9 cellular contexts compared by ENCODE assay signal in the genomic region with DNA sequence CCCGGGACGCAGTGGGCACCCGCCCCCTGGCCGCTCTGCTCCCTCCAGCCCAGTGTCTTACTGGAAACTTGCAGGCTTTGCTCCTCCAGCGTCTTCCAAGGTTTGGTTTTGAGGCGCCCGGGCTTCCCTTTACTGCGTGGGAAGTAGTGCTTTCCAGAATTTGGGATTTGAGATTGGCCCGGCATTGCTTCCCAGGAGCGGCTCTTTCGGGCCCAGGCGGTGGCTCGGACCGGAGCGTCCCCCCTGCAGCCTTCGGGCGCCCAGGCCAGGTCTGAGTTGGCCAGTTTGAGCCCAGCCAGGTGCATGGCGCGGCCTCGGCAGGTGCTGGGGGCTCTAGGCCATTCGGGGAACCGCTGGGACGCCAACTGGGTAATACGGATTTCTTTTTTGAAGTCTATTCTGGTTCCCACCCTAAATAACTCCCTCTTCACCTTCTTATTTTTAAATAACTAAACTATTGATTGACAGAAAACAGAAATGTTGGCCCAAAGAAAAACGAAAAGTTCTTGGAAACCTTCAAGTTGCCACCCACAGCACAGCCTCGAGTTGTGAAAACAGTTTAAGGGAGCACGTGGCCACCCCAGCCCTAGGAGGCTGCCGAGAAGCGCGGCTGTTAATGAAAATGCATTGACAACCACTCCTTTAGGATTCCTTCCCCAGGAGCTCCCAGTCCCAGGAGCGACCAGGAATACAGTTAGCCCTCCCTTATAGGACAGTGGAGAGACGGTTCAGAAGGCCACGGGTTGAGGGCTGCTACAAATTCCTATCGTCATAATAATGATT. TPM values are rescaled to one million over a fixed set of nuclear protein-coding genes. Genes with fewer than 3 reads are reported as not detected.
A peak's percentile ranks its signal among the peaks of the same experiment; 100 is the strongest.
DNase-seq lines count a peak whose midpoint lies in the region; ATAC-seq and TF ChIP-seq lines count a peak whose summit lies in the region.
"Had no signal": no experiment of that assay in that cellular context is flagged by ENCODE, and none has a peak within 500 bp of the region (broad histone marks: within the 10 kb centered on the region; RNA-seq: fewer than 3 reads in every experiment).

No MANE protein-coding gene starts in this region.

- no peaks in the 10 kb centered on the region for H3K36me3 ChIP-seq in ascending aorta
- H3K36me3 ChIP-seq in lower lobe of right lung = no peaks in the 10 kb centered on the region
- no peaks in the 10 kb centered on the region for H3K36me3 ChIP-seq in testis (ENCODE audit: low read depth, missing control alignments)

- H3K4me3 ChIP-seq in ascending aorta (peak overlapping the region; percentile 57 to 62), lower lobe of right lung (peak overlapping the region; percentile 55), testis (peak overlapping the region; percentile 60 to 70)

- no peak overlapping the region for H3K27ac ChIP-seq in ascending aorta
- no peak overlapping the region for H3K27ac ChIP-seq in lower lobe of right lung
- H3K27ac ChIP-seq in testis = peak overlapping the region in 1 of 2 donors; percentile 28

- CTCF ChIA-PET in activated CD8-positive, alpha-beta memory T cell treated with anti-CD3 and anti-CD28 coated beads, Interleukin-2, amount 10 ng/mL, durations not matched to agents 7 days and 5 days (lab: Charles Lee) = interaction anchor here (1.1 to 1.4 kb wide), 2 partner anchors 23 to 189 kb away, joined by 4 to 5 read pairs; no protein-coding TSS in a partner anchor

- TF ChIP-seq POLR2A in testis (IDR thresholded peaks at IDR 0.05) = no peak

- TF ChIP-seq CTCF in ascending aorta (IDR thresholded peaks at IDR 0.05) (no peak), lower lobe of right lung (IDR thresholded peaks at IDR 0.05) (no peak), testis (IDR thresholded peaks at IDR 0.05) (no peak)

- intact Hi-C loops in ascending aorta (cut with DNase I) = no loop called here
- intact Hi-C loops in lower lobe of right lung (cut with DNase I) = no loop called here
- intact Hi-C loops in testis (cut with DNase I; ENCODE audit: low total_unique reads) = loop anchor here (10.0 kb wide), 1 partner anchor 593 kb away; no protein-coding TSS in a partner anchor

- no peaks in the 10 kb centered on the region for H3K9me3 Mint-ChIP-seq in activated CD8-positive, alpha-beta memory T cell treated with anti-CD3 and anti-CD28 coated beads, Interleukin-2, amount 10 ng/mL, durations not matched to agents 7 days and 5 days (ENCODE audit: low read depth)

- peaks cover 40% of the 10 kb centered on the region for H3K27me3 Mint-ChIP-seq in activated CD8-positive, alpha-beta memory T cell treated with anti-CD3 and anti-CD28 coated beads, Interleukin-2, amount 10 ng/mL, durations not matched to agents 7 days and 5 days

- H3K9me3 ChIP-seq in ascending aorta (no peaks in the 10 kb centered on the region), lower lobe of right lung (no peaks in the 10 kb centered on the region), testis (no peaks in the 10 kb centered on the region)

- no peak for DNase-seq in activated CD8-positive, alpha-beta memory T cell treated with anti-CD3 and anti-CD28 coated beads, Interleukin-2, amount 10 ng/mL, durations not matched to agents 7 days and 5 days
- no peak for DNase-seq in activated CD8-positive, alpha-beta memory T cell treated with anti-CD3 and anti-CD28 coated beads, Interleukin-2, amount 50 U/mL, for 48 hours
- DNase-seq in ascending aorta (ENCODE audit: low spot score in 2 of 2) (no peak), lower lobe of right lung (no peak), testis (no peak), NCI-H1694 treated with DMSO at 0.1 percent for 48 hours (lab: John Stamatoyannopoulos, UW) (no peak), NCI-H2107 (lab: John Stamatoyannopoulos, UW) (no peak), amygdala (lab: John Stamatoyannopoulos, UW) (no peak)

- H3K4me3 Mint-ChIP-seq in activated CD8-positive, alpha-beta memory T cell treated with anti-CD3 and anti-CD28 coated beads, Interleukin-2, amount 10 ng/mL, durations not matched to agents 7 days and 5 days = peak overlapping the region; percentile 35

- no peak overlapping the region for H3K27ac Mint-ChIP-seq in activated CD8-positive, alpha-beta memory T cell treated with anti-CD3 and anti-CD28 coated beads, Interleukin-2, amount 10 ng/mL, durations not matched to agents 7 days and 5 days

- no peak for ATAC-seq in activated CD8-positive, alpha-beta memory T cell treated with anti-CD3 and anti-CD28 coated beads, Interleukin-2, amount 10 ng/mL, durations not matched to agents 7 days and 5 days
- ATAC-seq in lower lobe of right lung = no peak

- H3K36me3 Mint-ChIP-seq in activated CD8-positive, alpha-beta memory T cell treated with anti-CD3 and anti-CD28 coated beads, Interleukin-2, amount 10 ng/mL, durations not matched to agents 7 days and 5 days = no peaks in the 10 kb centered on the region

- peaks cover 14% of the 10 kb centered on the region for H3K27me3 ChIP-seq in ascending aorta
- H3K27me3 ChIP-seq in lower lobe of right lung (ENCODE audit: low read depth) = peaks cover 49% of the 10 kb centered on the region
- no peaks in the 10 kb centered on the region for H3K27me3 ChIP-seq in testis

- 21 to 22% methylated on average over 28 to 34 of the region's 34 CpGs for WGBS in testis, 2 donors

- peaks cover 2 to 7% of the 10 kb centered on the region in 2 donors for H3K4me1 ChIP-seq in ascending aorta
- no peaks in the 10 kb centered on the region for H3K4me1 ChIP-seq in lower lobe of right lung
- peaks cover 8% of the 10 kb centered on the region for H3K4me1 ChIP-seq in testis

- H3K4me1 Mint-ChIP-seq in activated CD8-positive, alpha-beta memory T cell treated with anti-CD3 and anti-CD28 coated beads, Interleukin-2, amount 10 ng/mL, durations not matched to agents 7 days and 5 days = peaks cover 11% of the 10 kb centered on the region

RNA-seq across cellular contexts. Expression of gene SNTG2, which starts 0.8 kb away (rescaled TPM):
- total RNA-seq in activated CD8-positive, alpha-beta memory T cell treated with anti-CD3 and anti-CD28 coated beads, Interleukin-2, amount 10 ng/mL, durations not matched to agents 7 days and 5 days = 1 to 10 TPM in 1 of 2 experiments, under 1 TPM in 1; 0.37 to 1.6 TPM
- total RNA-seq in ascending aorta (9.9 TPM), lower lobe of right lung (1.4 TPM), testis (10 to 100 TPM in 1 of 2 donors, 1 to 10 TPM in 1; 8.7 to 10.2 TPM)
- 9.1 TPM for polyA plus RNA-seq in testis (ENCODE audit: insufficient read depth, low read depth, low replicate concordance)
- total RNA-seq: bronchial epithelial cell had no signal
